Comparison of ENCODE assay signal across 20 cellular contexts in the genomic region with DNA sequence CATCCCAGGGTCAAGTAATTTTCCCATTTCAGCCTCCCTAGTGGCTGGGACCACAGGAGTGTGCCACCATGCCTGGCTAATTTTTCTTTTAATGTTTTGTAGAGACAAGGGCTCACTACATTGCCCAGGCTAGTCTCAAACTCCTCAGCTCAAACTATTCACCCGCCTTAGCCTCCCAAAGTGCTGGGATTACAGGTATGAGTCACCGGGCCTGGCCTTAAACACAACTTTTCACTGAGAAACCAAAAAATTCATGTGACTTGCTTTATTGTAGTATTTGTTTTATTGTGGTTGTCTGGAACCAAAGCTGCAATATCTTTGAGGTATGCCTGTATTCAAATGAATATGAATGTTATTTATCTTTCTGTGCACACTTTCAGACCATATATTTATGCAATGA.
A peak's percentile ranks its signal among the peaks of the same experiment; 100 is the strongest.
DNase-seq lines count a peak whose midpoint lies in the region; ATAC-seq, FAIRE-seq and TF ChIP-seq lines count a peak whose summit lies in the region.
"Had no signal": no experiment of that assay in that cellular context is flagged by ENCODE, and none has a peak within 500 bp of the region (broad histone marks: within the 10 kb centered on the region; RNA-seq: fewer than 3 reads in every experiment).

No MANE protein-coding gene starts in this region.

- H3K9ac ChIP-seq in fibroblast of lung (ENCODE audit: insufficient read depth, low read length): no peak overlapping the region
- no peak overlapping the region for H3K9ac ChIP-seq in smooth muscle cell (ENCODE audit: low read depth)
- H3K9ac ChIP-seq in Karpas-422 (ENCODE audit: low read length): no peak overlapping the region

- H3K36me3 Mint-ChIP-seq in activated T-helper 17 cell treated with anti-CD3 and anti-CD28 coated beads, Interleukin-2, amount 50 U/mL, for 72 hours (ENCODE audit: low read depth): no peaks in the 10 kb centered on the region
- H3K36me3 Mint-ChIP-seq: WTC11 had no signal

- 14% methylated on average over 2 of the region's 2 CpGs for WGBS in smooth muscle cell (ENCODE audit: low lambda C conversion rate)
- WGBS in thyroid gland, 2 donors: 91 to 100% methylated on average over 2 of the region's 2 CpGs

- peaks cover 4% of the 10 kb centered on the region for H3K27me3 Mint-ChIP-seq in activated T-helper 17 cell treated with anti-CD3 and anti-CD28 coated beads, Interleukin-2, amount 50 U/mL, for 72 hours

- H3K36me3 ChIP-seq in fibroblast of lung (ENCODE audit: control insufficient read depth, insufficient read depth, low read length) (no peaks in the 10 kb centered on the region), smooth muscle cell (ENCODE audit: low read depth) (no peaks in the 10 kb centered on the region), Karpas-422 (ENCODE audit: insufficient read depth, low read length) (no peaks in the 10 kb centered on the region), thyroid gland (no peaks in the 10 kb centered on the region)

- H4K20me1 ChIP-seq in fibroblast of lung (ENCODE audit: control insufficient read depth, extremely low read depth, insufficient read depth, low read length) (no peaks in the 10 kb centered on the region), smooth muscle cell (ENCODE audit: low read depth) (no peaks in the 10 kb centered on the region), Karpas-422 (ENCODE audit: insufficient read depth, low read depth, low read length) (no peaks in the 10 kb centered on the region)

- peak; percentile 46 for ATAC-seq in activated T-helper 17 cell treated with anti-CD3 and anti-CD28 coated beads, Interleukin-2, amount 50 U/mL, for 72 hours (replicated peaks)
- ATAC-seq: body of pancreas, right cardiac atrium, WTC11 had no signal

- no peak for TF ChIP-seq CTCF in fibroblast of lung (conservative IDR thresholded peaks at IDR 0.05 in 1 of 2, IDR thresholded peaks at IDR 0.05 in 1 of 2; ENCODE audit: low read depth in 1 of 2, low read length in 2 of 2)
- TF ChIP-seq CTCF in smooth muscle cell (IDR thresholded peaks at IDR 0.05; ENCODE audit: borderline replicate concordance, insufficient read depth, poor library complexity, severe bottlenecking): no peak
- no peak for TF ChIP-seq CTCF in thyroid gland (IDR thresholded peaks at IDR 0.05)

- H3K9me3 ChIP-seq in fibroblast of lung (ENCODE audit: control insufficient read depth, insufficient read depth, low read depth, low read length) (no peaks in the 10 kb centered on the region), smooth muscle cell (replicated peaks; ENCODE audit: low read depth) (no peaks in the 10 kb centered on the region), Karpas-422 (ENCODE audit: low read length) (no peaks in the 10 kb centered on the region), thyroid gland (no peaks in the 10 kb centered on the region)
- H3K9me3 ChIP-seq: body of pancreas, testis had no signal

- intact Hi-C loops in thyroid gland (cut with DNase I): no loop called here

- H3K27me3 ChIP-seq in fibroblast of lung (ENCODE audit: control insufficient read depth, insufficient read depth, low read length) (no peaks in the 10 kb centered on the region), smooth muscle cell (ENCODE audit: low read depth) (no peaks in the 10 kb centered on the region), Karpas-422 (ENCODE audit: low read length) (no peaks in the 10 kb centered on the region), thyroid gland (no peaks in the 10 kb centered on the region)
- H3K27me3 ChIP-seq: body of pancreas, testis had no signal

- H3K4me3 ChIP-seq in fibroblast of lung (replicated peaks in 1 of 4; ENCODE audit: control extremely low read depth in 1 of 4, insufficient read depth in 1 of 4, low read depth in 3 of 4, low read length in 4 of 4): no peak overlapping the region
- H3K4me3 ChIP-seq in smooth muscle cell: no peak overlapping the region
- no peak overlapping the region for H3K4me3 ChIP-seq in Karpas-422 (ENCODE audit: low read length)
- no peak overlapping the region for H3K4me3 ChIP-seq in thyroid gland (replicated peaks in 1 of 3)
- H3K4me3 ChIP-seq: body of pancreas, testis had no signal

- H3K4me2 ChIP-seq in fibroblast of lung (ENCODE audit: extremely low read depth, insufficient read depth, low read length) (no peak overlapping the region), smooth muscle cell (peak overlapping the region; percentile 50), Karpas-422 (ENCODE audit: low read depth, low read length, poor library complexity, severe bottlenecking) (no peak overlapping the region)

- TF ChIP-seq POLR2A in H54 (IDR thresholded peaks at IDR 0.05; ENCODE audit: low read depth, low read length) (no peak), thyroid gland (IDR thresholded peaks at IDR 0.05) (no peak)

- H2AFZ ChIP-seq in fibroblast of lung (ENCODE audit: low read length) (no peak overlapping the region), smooth muscle cell (ENCODE audit: low read depth) (no peak overlapping the region), Karpas-422 (ENCODE audit: low read length) (no peak overlapping the region)

- no peaks in the 10 kb centered on the region for H3K9me3 Mint-ChIP-seq in activated T-helper 17 cell treated with anti-CD3 and anti-CD28 coated beads, Interleukin-2, amount 50 U/mL, for 72 hours
- H3K9me3 Mint-ChIP-seq: neural crest cell had no signal

- no peaks in the 10 kb centered on the region for H3K9me2 ChIP-seq in Karpas-422 (replicated peaks; ENCODE audit: insufficient read depth, low read length)

- H3K79me2 ChIP-seq in fibroblast of lung (ENCODE audit: control insufficient read depth, insufficient read depth, low read length) (no peaks in the 10 kb centered on the region), smooth muscle cell (ENCODE audit: low read depth) (no peaks in the 10 kb centered on the region), Karpas-422 (ENCODE audit: low read length) (no peaks in the 10 kb centered on the region)

- H3K4me3 Mint-ChIP-seq in activated T-helper 17 cell treated with anti-CD3 and anti-CD28 coated beads, Interleukin-2, amount 50 U/mL, for 72 hours: no peak overlapping the region
- H3K4me3 Mint-ChIP-seq: neural crest cell, WTC11 had no signal

- H3K4me1 Mint-ChIP-seq in activated T-helper 17 cell treated with anti-CD3 and anti-CD28 coated beads, Interleukin-2, amount 50 U/mL, for 72 hours: no peaks in the 10 kb centered on the region
- H3K4me1 Mint-ChIP-seq: neural crest cell had no signal

- H3K27ac ChIP-seq in fibroblast of lung (ENCODE audit: insufficient read depth, low read length) (no peak overlapping the region), smooth muscle cell (ENCODE audit: low read depth) (peak overlapping the region; percentile 44), Karpas-422 (ENCODE audit: low read length) (no peak overlapping the region), thyroid gland (no peak overlapping the region)
- H3K27ac ChIP-seq: body of pancreas, testis had no signal

- FAIRE-seq in H54 (lab: Jason Lieb, UNC): peak; percentile 92
- FAIRE-seq: GM12891, H1, RCC 7860 had no signal

- H3F3A ChIP-seq in smooth muscle cell (ENCODE audit: low read depth): no peaks in the 10 kb centered on the region

- DNase-seq in H54 (ENCODE audit: insufficient read length, low spot score) (no peak), fibroblast of lung (ENCODE audit: low read depth in 2 of 2) (peak; percentile 39 to 75), smooth muscle cell (lab: John Stamatoyannopoulos, UW; ENCODE audit: unreplicated experiment) (no peak), Karpas-422 (no peak), T-helper 9 cell (no peak), thyroid gland (no peak)
- DNase-seq: activated effector memory CD4-positive, alpha-beta T cell treated with anti-CD3 and anti-CD28 coated beads, Interleukin-2, amount 50 U/mL, for 16 hours; body of pancreas; effector CD4-positive, alpha-beta T cell; NCI-H2081; right cardiac atrium; stimulated activated CD4-positive, alpha-beta T cell treated with anti-CD3 and anti-CD28 coated beads, Interleukin-1b, Interleukin-23, amount 100 ng/mL, for 48 hours; T-helper 1 cell; testis had no signal

- no peak overlapping the region for H3K27ac Mint-ChIP-seq in activated T-helper 17 cell treated with anti-CD3 and anti-CD28 coated beads, Interleukin-2, amount 50 U/mL, for 72 hours
- H3K27ac Mint-ChIP-seq: WTC11 had no signal

- H3K4me1 ChIP-seq in fibroblast of lung (ENCODE audit: control insufficient read depth, extremely low read depth, insufficient read depth, low read length) (peaks cover 3% of the 10 kb centered on the region), smooth muscle cell (ENCODE audit: low read depth) (peaks cover 3% of the 10 kb centered on the region), Karpas-422 (ENCODE audit: low read length) (no peaks in the 10 kb centered on the region), thyroid gland (no peaks in the 10 kb centered on the region)
- H3K4me1 ChIP-seq: body of pancreas, testis had no signal

Comparison
In these comparisons a context has a peak if more than half of its experiments do, and no peak if none do; other contexts are left out.
1. DNase-seq: peak in fibroblast of lung (2 of 2); none in H54 (single experiment), smooth muscle cell (single experiment), Karpas-422 (single experiment), T-helper 9 cell (single experiment) and thyroid gland (0 of 2).